26 cellular contexts compared by ENCODE assay signal in the genomic region with DNA sequence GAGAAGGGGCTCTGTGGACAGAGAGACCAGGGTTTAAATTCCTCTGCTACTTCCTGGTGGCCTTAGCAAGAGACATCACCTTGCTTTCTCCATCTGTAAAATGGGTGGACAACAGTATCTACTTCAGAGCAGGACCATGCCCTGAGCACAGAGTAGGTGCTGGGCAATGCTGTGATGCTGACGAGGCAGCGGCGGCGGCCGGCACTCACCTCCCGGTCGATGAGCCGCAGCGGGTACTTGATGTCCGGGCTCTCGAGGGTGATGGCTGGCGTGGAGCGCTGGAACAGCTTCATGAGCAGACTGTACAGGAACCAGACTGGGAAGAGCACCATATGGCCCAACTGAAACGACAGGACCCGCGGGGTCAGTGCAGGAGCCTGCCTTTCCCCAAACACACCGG. TPM values are rescaled to one million over a fixed set of nuclear protein-coding genes. Genes with fewer than 3 reads are reported as not detected.
DNase-seq lines count a peak whose midpoint lies in the region; ATAC-seq, FAIRE-seq and TF ChIP-seq lines count a peak whose summit lies in the region.
"Had no signal": no experiment of that assay in that cellular context is flagged by ENCODE, and none has a peak within 500 bp of the region (broad histone marks: within the 10 kb centered on the region; RNA-seq: fewer than 3 reads in every experiment).

No MANE protein-coding gene starts in this region.

- H3K4me2 ChIP-seq in osteoblast (ENCODE audit: insufficient read depth, low read length): no peak overlapping the region

- no peak for ATAC-seq in naive thymus-derived CD4-positive, alpha-beta T cell
- ATAC-seq in activated naive CD8-positive, alpha-beta T cell treated with anti-CD3 and anti-CD28 coated beads, Interleukin-2, amount 50 U/mL, for 24 hours: no peak

- H3K36me3 Mint-ChIP-seq in activated T-cell treated with anti-CD3 and anti-CD28 coated beads, Interleukin-2, amount 50 U/mL, for 24 hours (ENCODE audit: low read depth): peaks cover 47% of the 10 kb centered on the region
- peaks cover 6% of the 10 kb centered on the region for H3K36me3 Mint-ChIP-seq in chondrocyte (ENCODE audit: low read depth)
- H3K36me3 Mint-ChIP-seq in naive thymus-derived CD4-positive, alpha-beta T cell: peaks cover 0 to 8% (median 0%) of the 10 kb centered on the region in 5 donors
- H3K36me3 Mint-ChIP-seq in Caco-2 (ENCODE audit: insufficient read depth, unreplicated experiment): peaks cover 36% of the 10 kb centered on the region
- H3K36me3 Mint-ChIP-seq in activated naive CD8-positive, alpha-beta T cell treated with anti-CD3 and anti-CD28 coated beads, Interleukin-2, amount 50 U/mL, for 24 hours (ENCODE audit: low read depth): peaks cover 7% of the 10 kb centered on the region

- TF ChIP-seq CTCF in chondrocyte (IDR thresholded peaks at IDR 0.05) (no peak), osteoblast (IDR thresholded peaks at IDR 0.05; ENCODE audit: extremely low read depth, low read depth, low read length) (no peak), Caco-2 (IDR thresholded peaks at IDR 0.05; ENCODE audit: insufficient read depth in 1 of 2, low read depth in 1 of 2, low read length in 1 of 2, severe bottlenecking in 1 of 2, unreplicated experiment in 1 of 2) (no peak)

- FAIRE-seq in urothelium cell line (lab: Jason Lieb, UNC): peak; percentile 72

- H3K27ac ChIP-seq in osteoblast (ENCODE audit: low read depth, low read length): peak overlapping the region; percentile 92
- H3K27ac ChIP-seq in naive thymus-derived CD4-positive, alpha-beta T cell (ENCODE audit: low read depth, low read length): no peak overlapping the region
- H3K27ac ChIP-seq: 22Rv1, prostate gland, SJCRH30, WERI-Rb-1 had no signal

- H3K27me3 ChIP-seq in osteoblast (ENCODE audit: insufficient read depth, low read length) (no peaks in the 10 kb centered on the region), Caco-2 (replicated peaks; ENCODE audit: control insufficient read depth, insufficient read depth, low read length) (no peaks in the 10 kb centered on the region)
- no peaks in the 10 kb centered on the region for H3K27me3 ChIP-seq in naive thymus-derived CD4-positive, alpha-beta T cell (ENCODE audit: control insufficient read depth in 2 of 2, insufficient read depth in 2 of 2, low read length in 2 of 2)
- H3K27me3 ChIP-seq: SJCRH30 had no signal

- H3K27me3 Mint-ChIP-seq in activated T-cell treated with anti-CD3 and anti-CD28 coated beads, Interleukin-2, amount 50 U/mL, for 24 hours: no peaks in the 10 kb centered on the region
- H3K27me3 Mint-ChIP-seq in chondrocyte (ENCODE audit: low read depth) (no peaks in the 10 kb centered on the region), Caco-2 (ENCODE audit: insufficient read depth, unreplicated experiment) (no peaks in the 10 kb centered on the region)
- no peaks in the 10 kb centered on the region for H3K27me3 Mint-ChIP-seq in naive thymus-derived CD4-positive, alpha-beta T cell
- H3K27me3 Mint-ChIP-seq in activated naive CD8-positive, alpha-beta T cell treated with anti-CD3 and anti-CD28 coated beads, Interleukin-2, amount 50 U/mL, for 24 hours: no peaks in the 10 kb centered on the region
- H3K27me3 Mint-ChIP-seq: B cell had no signal

- H3K27ac Mint-ChIP-seq in activated T-cell treated with anti-CD3 and anti-CD28 coated beads, Interleukin-2, amount 50 U/mL, for 24 hours: peak overlapping the region; percentile 33
- H3K27ac Mint-ChIP-seq in chondrocyte (ENCODE audit: unreplicated experiment): peak overlapping the region; percentile 96
- H3K27ac Mint-ChIP-seq in naive thymus-derived CD4-positive, alpha-beta T cell: no peak overlapping the region
- no peak overlapping the region for H3K27ac Mint-ChIP-seq in Caco-2 (ENCODE audit: unreplicated experiment)
- H3K27ac Mint-ChIP-seq in activated naive CD8-positive, alpha-beta T cell treated with anti-CD3 and anti-CD28 coated beads, Interleukin-2, amount 50 U/mL, for 24 hours: no peak overlapping the region
- H3K27ac Mint-ChIP-seq: B cell, nephron had no signal

- BruUV-seq in Caco-2 (replicated peaks; lab: Mats Ljungman, UMichigan): no TSS peak

- H3K36me3 ChIP-seq in osteoblast (ENCODE audit: insufficient read depth, low read length) (peaks cover 22% of the 10 kb centered on the region), Caco-2 (ENCODE audit: control insufficient read depth, insufficient read depth, low read length) (peaks cover 1% of the 10 kb centered on the region; the same call in 1 of the 2 replicates)
- H3K36me3 ChIP-seq in naive thymus-derived CD4-positive, alpha-beta T cell (ENCODE audit: control insufficient read depth in 2 of 3, insufficient read depth in 3 of 3, low read length in 3 of 3): peaks cover 0 to 40% (median 0%) of the 10 kb centered on the region in 3 experiments

- no peaks in the 10 kb centered on the region for H3K9me3 ChIP-seq in osteoblast (ENCODE audit: low read depth, low read length)
- no peaks in the 10 kb centered on the region for H3K9me3 ChIP-seq in naive thymus-derived CD4-positive, alpha-beta T cell (ENCODE audit: control insufficient read depth in 2 of 3, low read length in 3 of 3)
- no peaks in the 10 kb centered on the region for H3K9me3 ChIP-seq in Caco-2
- H3K9me3 ChIP-seq: prostate gland, SJCRH30 had no signal

- H3K4me3 ChIP-seq in osteoblast (ENCODE audit: insufficient read depth, low read length): no peak overlapping the region
- H3K4me3 ChIP-seq in naive thymus-derived CD4-positive, alpha-beta T cell (ENCODE audit: low read length): no peak overlapping the region
- no peak overlapping the region for H3K4me3 ChIP-seq in Caco-2 (ENCODE audit: low read depth, low read length)
- H3K4me3 ChIP-seq: prostate gland, SJCRH30 had no signal

- no peak overlapping the region for H2AFZ ChIP-seq in osteoblast (ENCODE audit: low read length)

- intact Hi-C loops in naive thymus-derived CD4-positive, alpha-beta T cell (cut with micrococcal nuclease): no loop called here
- intact Hi-C loops in Caco-2 (cut with micrococcal nuclease; ENCODE audit: unreplicated experiment): no loop called here

- H3K79me2 ChIP-seq in osteoblast (ENCODE audit: insufficient read depth, low read length): peaks cover 76% of the 10 kb centered on the region

- CTCF ChIA-PET in naive thymus-derived CD4-positive, alpha-beta T cell (lab: Charles Lee): no interaction called here
- CTCF ChIA-PET in Caco-2 (lab: Charles Lee): no interaction called here

- peaks cover 17% of the 10 kb centered on the region for H4K20me1 ChIP-seq in osteoblast (ENCODE audit: insufficient read depth, low read length)

- H3K4me1 Mint-ChIP-seq in activated T-cell treated with anti-CD3 and anti-CD28 coated beads, Interleukin-2, amount 50 U/mL, for 24 hours (ENCODE audit: low read depth): peaks cover 5% of the 10 kb centered on the region
- H3K4me1 Mint-ChIP-seq in chondrocyte (ENCODE audit: low read depth): peaks cover 47% of the 10 kb centered on the region
- peaks cover 0 to 6% (median 0%) of the 10 kb centered on the region in 7 donors for H3K4me1 Mint-ChIP-seq in naive thymus-derived CD4-positive, alpha-beta T cell
- H3K4me1 Mint-ChIP-seq in Caco-2 (ENCODE audit: low read depth, unreplicated experiment): no peaks in the 10 kb centered on the region
- peaks cover 7% of the 10 kb centered on the region for H3K4me1 Mint-ChIP-seq in activated naive CD8-positive, alpha-beta T cell treated with anti-CD3 and anti-CD28 coated beads, Interleukin-2, amount 50 U/mL, for 24 hours
- H3K4me1 Mint-ChIP-seq: endodermal cell, nephron had no signal

- POLR2A ChIA-PET in naive thymus-derived CD4-positive, alpha-beta T cell (lab: Charles Lee): interaction anchor here (1.6 kb wide), 1 partner anchor 22 kb away, joined by 5 read pairs; the partner anchor contains the start of gene POLDIP3
- POLR2A ChIA-PET in Caco-2 (lab: Charles Lee): no interaction called here

- no peaks in the 10 kb centered on the region for H3K9me3 Mint-ChIP-seq in activated T-cell treated with anti-CD3 and anti-CD28 coated beads, Interleukin-2, amount 50 U/mL, for 24 hours
- no peaks in the 10 kb centered on the region for H3K9me3 Mint-ChIP-seq in chondrocyte (ENCODE audit: low read depth)
- no peaks in the 10 kb centered on the region for H3K9me3 Mint-ChIP-seq in naive thymus-derived CD4-positive, alpha-beta T cell
- no peaks in the 10 kb centered on the region for H3K9me3 Mint-ChIP-seq in Caco-2 (ENCODE audit: unreplicated experiment)
- H3K9me3 Mint-ChIP-seq in activated naive CD8-positive, alpha-beta T cell treated with anti-CD3 and anti-CD28 coated beads, Interleukin-2, amount 50 U/mL, for 24 hours: no peaks in the 10 kb centered on the region
- H3K9me3 Mint-ChIP-seq: endodermal cell, nephron had no signal

- H3K4me3 Mint-ChIP-seq in activated T-cell treated with anti-CD3 and anti-CD28 coated beads, Interleukin-2, amount 50 U/mL, for 24 hours: no peak overlapping the region
- H3K4me3 Mint-ChIP-seq in chondrocyte (ENCODE audit: unreplicated experiment) (no peak overlapping the region), Caco-2 (ENCODE audit: unreplicated experiment) (no peak overlapping the region)
- no peak overlapping the region for H3K4me3 Mint-ChIP-seq in naive thymus-derived CD4-positive, alpha-beta T cell
- no peak overlapping the region for H3K4me3 Mint-ChIP-seq in activated naive CD8-positive, alpha-beta T cell treated with anti-CD3 and anti-CD28 coated beads, Interleukin-2, amount 50 U/mL, for 24 hours
- H3K4me3 Mint-ChIP-seq: B cell, endodermal cell, nephron had no signal

- peaks cover 13% of the 10 kb centered on the region for H3K4me1 ChIP-seq in osteoblast (ENCODE audit: insufficient read depth, low read length)
- H3K4me1 ChIP-seq in naive thymus-derived CD4-positive, alpha-beta T cell (ENCODE audit: control insufficient read depth in 2 of 2, insufficient read depth in 2 of 2, low read length in 2 of 2): no peaks in the 10 kb centered on the region
- no peaks in the 10 kb centered on the region for H3K4me1 ChIP-seq in Caco-2
- H3K4me1 ChIP-seq: prostate gland, SJCRH30 had no signal

- DNase-seq in activated T-cell treated with anti-CD3 and anti-CD28 coated beads, Interleukin-2, amount 50 U/mL, for 24 hours: no peak
- no peak for DNase-seq in activated T-cell treated with anti-CD3 and anti-CD28 coated beads for 4 hours
- DNase-seq in chondrocyte (ENCODE audit: low spot score): no peak
- DNase-seq in osteoblast (ENCODE audit: insufficient read length, low spot score, missing footprints): peak; percentile 6
- no peak for DNase-seq in urothelium cell line (ENCODE audit: low spot score)
- DNase-seq in naive thymus-derived CD4-positive, alpha-beta T cell: no peak
- DNase-seq in Caco-2: no peak
- no peak for DNase-seq in activated naive CD8-positive, alpha-beta T cell treated with anti-CD3 and anti-CD28 coated beads, Interleukin-2, amount 50 U/mL, for 24 hours
- DNase-seq: activated CD4-positive, alpha-beta T cell treated with anti-CD3 and anti-CD28 coated beads, Interleukin-2, amount 50 U/mL, for 4 hours; anterior cingulate cortex; COR-L47; endodermal cell; NCI-H1436 treated with DMSO at 0.1 percent for 48 hours; NCI-H2171 treated with DMSO at 0.1 percent for 48 hours; OCI-M1; SJCRH30; stimulated activated CD4-positive, alpha-beta T cell treated with anti-CD3 and anti-CD28 coated beads, Interleukin-12 subunit alpha, Interleukin-12 subunit beta, amount 100 ng/mL, for 4 hours; stimulated activated CD8-positive, alpha-beta memory T cell treated with anti-CD3 and anti-CD28 coated beads, Interleukin-4, amount 100 ng/mL, for 48 hours; T-helper 2 cell; WERI-Rb-1 had no signal

RNA-seq across cellular contexts. Expression of gene ATP5MGL, which starts 3.9 kb away (rescaled TPM):
- total RNA-seq in chondrocyte (0.85 to 1.8 TPM in 2 of 3 replicates, not detected in the other), osteoblast (0.72 and 1.2 TPM in 2 replicates), Caco-2 (2022) (0.79 and 0.97 TPM in 2 replicates)
- 1 to 10 TPM; 1.1 to 5.0 (median 1.5) TPM for total RNA-seq in naive thymus-derived CD4-positive, alpha-beta T cell
- under 1 TPM; 0.35 to 0.45 TPM for polyA plus RNA-seq in naive thymus-derived CD4-positive, alpha-beta T cell
- total RNA-seq: Daoy, kidney epithelial cell, prostate gland had no signal

RNA-seq across cellular contexts. Expression of gene CYB5R3, which starts 12.7 kb away (rescaled TPM):
- total RNA-seq in chondrocyte (279 to 383 TPM (median 382 TPM) in 3 replicates), osteoblast (84.3 and 86.9 TPM in 2 replicates), Caco-2 (2022) (120 and 130 TPM in 2 replicates)
- total RNA-seq in naive thymus-derived CD4-positive, alpha-beta T cell: 10 to 100 TPM; 34.3 to 70.6 (median 42.3) TPM
- 10 to 100 TPM; 38.8 to 74.1 TPM for polyA plus RNA-seq in naive thymus-derived CD4-positive, alpha-beta T cell

RNA-seq across cellular contexts. Expression of gene POLDIP3, which starts 21.8 kb away (rescaled TPM):
- 47.3 to 49.2 TPM (median 48.0 TPM) in 3 replicates for total RNA-seq in chondrocyte
- total RNA-seq in osteoblast: 21.2 and 22.4 TPM in 2 replicates
- total RNA-seq in naive thymus-derived CD4-positive, alpha-beta T cell: 10 to 100 TPM; 62.5 to 86.7 (median 75.2) TPM
- 100 to 1,000 TPM in 1 of 2 donors, 10 to 100 TPM in 1; 60.7 to 109 TPM for polyA plus RNA-seq in naive thymus-derived CD4-positive, alpha-beta T cell
- total RNA-seq in Caco-2 (2022): 70.0 and 70.8 TPM in 2 replicates

Comparison
In these comparisons a context has a peak if more than half of its experiments do, and no peak if none do; other contexts are left out.
1. H3K27ac Mint-ChIP-seq: peak in activated T-cell treated with anti-CD3 and anti-CD28 coated beads, Interleukin-2, amount 50 U/mL, for 24 hours (single experiment) and chondrocyte (single experiment); none in naive thymus-derived CD4-positive, alpha-beta T cell (0 of 9), Caco-2 (single experiment) and activated naive CD8-positive, alpha-beta T cell treated with anti-CD3 and anti-CD28 coated beads, Interleukin-2, amount 50 U/mL, for 24 hours (single experiment).